In the genomic region with DNA sequence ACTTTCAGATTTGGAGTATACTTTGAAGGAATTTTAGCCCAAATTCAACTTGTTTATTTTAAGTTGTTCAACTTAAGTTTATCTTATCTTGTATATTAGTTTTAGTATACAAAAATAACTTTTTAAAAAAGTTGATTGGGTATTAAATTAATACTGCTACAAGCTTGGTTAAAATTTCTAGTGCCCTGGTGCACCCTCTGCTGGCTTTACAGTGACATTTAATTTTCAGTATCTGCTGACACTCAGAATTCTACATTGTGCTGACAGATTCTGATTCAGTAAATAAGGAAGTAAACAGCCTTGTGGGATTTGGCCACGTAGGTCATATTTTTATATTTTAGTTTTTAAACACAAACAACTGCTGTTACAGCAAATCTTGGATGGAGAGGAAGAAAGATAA, we compare ENCODE assay signal across 8 cellular contexts.
A peak's percentile ranks its signal among the peaks of the same experiment; 100 is the strongest.
DNase-seq lines count a peak whose midpoint lies in the region; ATAC-seq lines count a peak whose summit lies in the region.
"Had no signal": no experiment of that assay in that cellular context is flagged by ENCODE, and none has a peak within 500 bp of the region (broad histone marks: within the 10 kb centered on the region; RNA-seq: fewer than 3 reads in every experiment).

No MANE protein-coding gene starts in this region.

- no peak for ATAC-seq in HG02610 (IDR thresholded peaks at IDR 0.05; ENCODE audit: unreplicated experiment)
- ATAC-seq: left colon had no signal

- peaks cover 12% of the 10 kb centered on the region for H3K9me3 ChIP-seq in adipocyte (ENCODE audit: control insufficient read depth, low read length)

- no peak overlapping the region for H3K9ac ChIP-seq in adipocyte (ENCODE audit: low read length)

- DNase-seq in EL (peak; percentile 1), LoVo (ENCODE audit: low spot score) (peak; percentile 7), adipocyte (ENCODE audit: low read depth) (peak; percentile 48), left kidney (ENCODE audit: low read depth, low spot score) (peak; percentile 32), iPS-NIHi7 (ENCODE audit: extremely low spot score) (no peak)
- DNase-seq in central memory CD4-positive, alpha-beta T cell: no peak

- H3K27me3 ChIP-seq in adipocyte (replicated peaks; ENCODE audit: control insufficient read depth, insufficient read depth, low read length): peaks cover 20% of the 10 kb centered on the region

- no peak overlapping the region for H3K4me3 ChIP-seq in adipocyte (ENCODE audit: low read length)

- no peaks in the 10 kb centered on the region for H3K4me1 ChIP-seq in adipocyte (ENCODE audit: control insufficient read depth, insufficient read depth, low read length)

- no peaks in the 10 kb centered on the region for H3K36me3 ChIP-seq in adipocyte (ENCODE audit: control insufficient read depth, insufficient read depth, low read length, severe bottlenecking)

Comparison
In these comparisons a context has a peak if more than half of its experiments do, and no peak if none do; other contexts are left out.
1. DNase-seq: peak in EL (single experiment), LoVo (single experiment), adipocyte (single experiment) and left kidney (single experiment); none in iPS-NIHi7 (single experiment) and central memory CD4-positive, alpha-beta T cell (single experiment).